ENCODE assay signal across 1 cellular context in the genomic region with DNA sequence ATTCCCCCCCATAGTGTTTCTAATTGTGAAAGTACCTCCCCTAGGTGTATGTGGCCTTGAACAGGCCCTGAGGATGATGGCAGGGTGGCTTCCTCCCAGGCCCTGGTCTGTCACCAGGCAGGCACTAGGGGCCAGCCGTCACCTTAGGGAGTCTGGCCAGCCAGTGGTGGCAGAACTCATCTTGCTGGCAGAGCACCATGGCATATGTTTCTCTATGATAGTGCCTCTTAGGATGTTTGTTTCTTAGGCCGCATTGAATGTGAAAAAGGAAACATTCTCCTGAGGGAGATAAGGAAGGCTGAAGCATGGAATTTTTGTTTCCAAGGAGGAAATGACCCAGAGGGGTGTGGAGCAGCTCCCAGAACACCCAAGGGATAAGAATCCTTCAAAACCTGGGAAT.
TF ChIP-seq lines count a peak whose summit lies in the region.

No MANE protein-coding gene starts in this region.

TF ChIP-seq in GM12878, 131 proteins besides CTCF, POLR2A, EP300 and RAD21:
- TF ChIP-seq, protein P1, sequence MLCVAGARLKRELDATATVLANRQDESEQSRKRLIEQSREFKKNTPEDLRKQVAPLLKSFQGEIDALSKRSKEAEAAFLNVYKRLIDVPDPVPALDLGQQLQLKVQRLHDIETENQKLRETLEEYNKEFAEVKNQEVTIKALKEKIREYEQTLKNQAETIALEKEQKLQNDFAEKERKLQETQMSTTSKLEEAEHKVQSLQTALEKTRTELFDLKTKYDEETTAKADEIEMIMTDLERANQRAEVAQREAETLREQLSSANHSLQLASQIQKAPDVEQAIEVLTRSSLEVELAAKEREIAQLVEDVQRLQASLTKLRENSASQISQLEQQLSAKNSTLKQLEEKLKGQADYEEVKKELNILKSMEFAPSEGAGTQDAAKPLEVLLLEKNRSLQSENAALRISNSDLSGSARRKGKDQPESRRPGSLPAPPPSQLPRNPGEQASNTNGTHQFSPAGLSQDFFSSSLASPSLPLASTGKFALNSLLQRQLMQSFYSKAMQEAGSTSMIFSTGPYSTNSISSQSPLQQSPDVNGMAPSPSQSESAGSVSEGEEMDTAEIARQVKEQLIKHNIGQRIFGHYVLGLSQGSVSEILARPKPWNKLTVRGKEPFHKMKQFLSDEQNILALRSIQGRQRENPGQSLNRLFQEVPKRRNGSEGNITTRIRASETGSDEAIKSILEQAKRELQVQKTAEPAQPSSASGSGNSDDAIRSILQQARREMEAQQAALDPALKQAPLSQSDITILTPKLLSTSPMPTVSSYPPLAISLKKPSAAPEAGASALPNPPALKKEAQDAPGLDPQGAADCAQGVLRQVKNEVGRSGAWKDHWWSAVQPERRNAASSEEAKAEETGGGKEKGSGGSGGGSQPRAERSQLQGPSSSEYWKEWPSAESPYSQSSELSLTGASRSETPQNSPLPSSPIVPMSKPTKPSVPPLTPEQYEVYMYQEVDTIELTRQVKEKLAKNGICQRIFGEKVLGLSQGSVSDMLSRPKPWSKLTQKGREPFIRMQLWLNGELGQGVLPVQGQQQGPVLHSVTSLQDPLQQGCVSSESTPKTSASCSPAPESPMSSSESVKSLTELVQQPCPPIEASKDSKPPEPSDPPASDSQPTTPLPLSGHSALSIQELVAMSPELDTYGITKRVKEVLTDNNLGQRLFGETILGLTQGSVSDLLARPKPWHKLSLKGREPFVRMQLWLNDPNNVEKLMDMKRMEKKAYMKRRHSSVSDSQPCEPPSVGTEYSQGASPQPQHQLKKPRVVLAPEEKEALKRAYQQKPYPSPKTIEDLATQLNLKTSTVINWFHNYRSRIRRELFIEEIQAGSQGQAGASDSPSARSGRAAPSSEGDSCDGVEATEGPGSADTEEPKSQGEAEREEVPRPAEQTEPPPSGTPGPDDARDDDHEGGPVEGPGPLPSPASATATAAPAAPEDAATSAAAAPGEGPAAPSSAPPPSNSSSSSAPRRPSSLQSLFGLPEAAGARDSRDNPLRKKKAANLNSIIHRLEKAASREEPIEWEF (IDR thresholded peaks at IDR 0.05; ENCODE audit: insufficient replicate concordance, low read depth, low read length), result no peak
- no peak for TF ChIP-seq YY1 (IDR thresholded peaks at IDR 0.05; ENCODE audit: low read depth, low read length)
TF ChIP-seq in GM12878: peak in this region for 0.
